In genomic region chr10:10903620-10904019, GRCh38 we compare ENCODE assay signal across 20 cellular contexts.
DNase-seq lines count a peak whose midpoint lies in the region; ATAC-seq and TF ChIP-seq lines count a peak whose summit lies in the region.
"Had no signal": no experiment of that assay in that cellular context is flagged by ENCODE, and none has a peak within 500 bp of the region (broad histone marks: within the 10 kb centered on the region; RNA-seq: fewer than 3 reads in every experiment).

No MANE protein-coding gene starts in this region.

- no peak overlapping the region for H3K27ac ChIP-seq in heart left ventricle
- H3K27ac ChIP-seq in aorta (ENCODE audit: low read depth in 1 of 2, low read length in 2 of 2) = no peak overlapping the region

- 81 to 100% (median 91%) methylated on average over 2 of the region's 2 CpGs for WGBS in heart left ventricle, 4 donors
- 94 to 96% methylated on average over 2 of the region's 2 CpGs for WGBS in aorta, 2 donors

- ATAC-seq in Right ventricle myocardium inferior = peak; percentile 28
- no peak for ATAC-seq in heart left ventricle
- peak; percentile 48 for ATAC-seq in aorta (ENCODE audit: low FRiP score)
- ATAC-seq in GM21381 (IDR thresholded peaks at IDR 0.05; ENCODE audit: unreplicated experiment) = no peak
- ATAC-seq: GM12878 had no signal

- H3K4me3 ChIP-seq in heart left ventricle (no peak overlapping the region), epithelial cell of proximal tubule (ENCODE audit: low read depth, low read length) (no peak overlapping the region), aorta (ENCODE audit: low read length in 2 of 2) (no peak overlapping the region)
- H3K4me3 ChIP-seq: GM12878 had no signal

- DNase-seq in Right ventricle myocardium inferior (ENCODE audit: missing footprints) (no peak), heart left ventricle (no peak), NAMALWA (ENCODE audit: low spot score) (peak; percentile 13), epithelial cell of proximal tubule (ENCODE audit: low read depth) (no peak), aorta (no peak)
- DNase-seq in activated naive CD4-positive, alpha-beta T cell treated with anti-CD3 and anti-CD28 coated beads, Interleukin-2, amount 50 U/mL, for 16 hours = no peak
- DNase-seq: BE2C; CD4-positive, CD25-positive, alpha-beta regulatory T cell; COR-L47; DMS 273 treated with DMSO at 0.1 percent for 48 hours; GDM1; KG1; MV-4-11; NCI-H1417 treated with DMSO at 0.1 percent for 48 hours; NCI-H187 treated with DMSO at 0.1 percent for 48 hours; NCI-H524; NCI-H82; RPMI8226 had no signal

- no peaks in the 10 kb centered on the region for H3K36me3 ChIP-seq in heart left ventricle
- no peaks in the 10 kb centered on the region for H3K36me3 ChIP-seq in aorta (ENCODE audit: control insufficient read depth in 1 of 2, insufficient read depth in 2 of 2, low read length in 1 of 2)
- H3K36me3 ChIP-seq: BE2C had no signal

- H3K27me3 ChIP-seq in heart left ventricle (no peaks in the 10 kb centered on the region), aorta (ENCODE audit: control insufficient read depth in 1 of 2, insufficient read depth in 2 of 2, low read length in 1 of 2) (no peaks in the 10 kb centered on the region)
- H3K27me3 ChIP-seq: BE2C had no signal

- TF ChIP-seq POLR2A in heart left ventricle (IDR thresholded peaks at IDR 0.05) = no peak

- H3K9me3 ChIP-seq in heart left ventricle (no peaks in the 10 kb centered on the region), aorta (ENCODE audit: control insufficient read depth, low read length) (no peaks in the 10 kb centered on the region)
- H3K9me3 ChIP-seq: BE2C had no signal

- no peaks in the 10 kb centered on the region for H3K4me1 ChIP-seq in heart left ventricle
- H3K4me1 ChIP-seq in aorta (ENCODE audit: control insufficient read depth in 1 of 2, insufficient read depth in 2 of 2, low read length in 2 of 2) = no peaks in the 10 kb centered on the region
- H3K4me1 ChIP-seq: BE2C had no signal

- TF ChIP-seq CTCF in heart left ventricle (IDR thresholded peaks at IDR 0.05) (no peak), epithelial cell of proximal tubule (conservative IDR thresholded peaks at IDR 0.05; ENCODE audit: low read depth, low read length) (peak; percentile 23)

- intact Hi-C loops in Right ventricle myocardium inferior (cut with DNase I) (no loop called here), heart left ventricle (cut with DNase I) (no loop called here), aorta (cut with DNase I) (no loop called here)

Comparison
In these comparisons a context has a peak if more than half of its experiments do, and no peak if none do; other contexts are left out.
1. ATAC-seq: peak in Right ventricle myocardium inferior (single experiment) and aorta (single experiment); none in heart left ventricle (0 of 4) and GM21381 (single experiment).